In genomic region chr18:49510393-49511115, GRCh38 we compare ENCODE assay signal across 8 cellular contexts. TPM values are rescaled to one million over a fixed set of nuclear protein-coding genes. Genes with fewer than 3 reads are reported as not detected.
A peak's percentile ranks its signal among the peaks of the same experiment; 100 is the strongest.
DNase-seq lines count a peak whose midpoint lies in the region; ATAC-seq and TF ChIP-seq lines count a peak whose summit lies in the region.

No MANE protein-coding gene starts in this region.

- H3K36me3 Mint-ChIP-seq in activated naive CD8-positive, alpha-beta T cell treated with anti-CD3 and anti-CD28 coated beads, Interleukin-2, amount 10 ng/mL, durations not matched to agents 7 days and 5 days, result no peaks in the 10 kb centered on the region

- H3K36me3 ChIP-seq in right atrium auricular region, result no peaks in the 10 kb centered on the region
- H3K36me3 ChIP-seq in smooth muscle cell (ENCODE audit: low read depth), result no peaks in the 10 kb centered on the region

- no peak overlapping the region for H3K4me2 ChIP-seq in smooth muscle cell

- POLR2A ChIA-PET in activated naive CD8-positive, alpha-beta T cell treated with anti-CD3 and anti-CD28 coated beads, Interleukin-2, amount 10 ng/mL, durations not matched to agents 7 days and 5 days (lab: Charles Lee), result interaction anchor here (0.5 kb wide), 1 partner anchor 301 kb away, joined by 3 read pairs; no protein-coding TSS in a partner anchor

- no peak overlapping the region for H3K27ac ChIP-seq in right atrium auricular region
- H3K27ac ChIP-seq in smooth muscle cell (ENCODE audit: low read depth), result no peak overlapping the region

- H3F3A ChIP-seq in smooth muscle cell (ENCODE audit: low read depth), result no peaks in the 10 kb centered on the region

- H3K9me3 Mint-ChIP-seq in activated naive CD8-positive, alpha-beta T cell treated with anti-CD3 and anti-CD28 coated beads, Interleukin-2, amount 10 ng/mL, durations not matched to agents 7 days and 5 days, result no peaks in the 10 kb centered on the region

- DNase-seq in ELF-1 (ENCODE audit: low read depth, low spot score) (peak; percentile 60), MV-4-11 (lab: John Stamatoyannopoulos, UW) (peak; percentile 37), SKM-1 (lab: John Stamatoyannopoulos, UW; ENCODE audit: unreplicated experiment) (peak; percentile 39), right atrium auricular region (ENCODE audit: low spot score) (no peak), smooth muscle cell (lab: John Stamatoyannopoulos, UW; ENCODE audit: unreplicated experiment) (no peak)
- DNase-seq in activated naive CD8-positive, alpha-beta T cell treated with anti-CD3 and anti-CD28 coated beads, Interleukin-2, amount 10 ng/mL, durations not matched to agents 7 days and 5 days, result peak; percentile 54

- H3K27me3 ChIP-seq in right atrium auricular region (no peaks in the 10 kb centered on the region), smooth muscle cell (ENCODE audit: low read depth) (no peaks in the 10 kb centered on the region)

- no peak overlapping the region for H3K27ac Mint-ChIP-seq in activated naive CD8-positive, alpha-beta T cell treated with anti-CD3 and anti-CD28 coated beads, Interleukin-2, amount 10 ng/mL, durations not matched to agents 7 days and 5 days

- H2AFZ ChIP-seq in smooth muscle cell (ENCODE audit: low read depth), result no peak overlapping the region

- H3K9me3 ChIP-seq in right atrium auricular region, result no peaks in the 10 kb centered on the region
- no peaks in the 10 kb centered on the region for H3K9me3 ChIP-seq in smooth muscle cell (replicated peaks; ENCODE audit: low read depth)

- H4K20me1 ChIP-seq in smooth muscle cell (ENCODE audit: low read depth), result no peaks in the 10 kb centered on the region

- TF ChIP-seq CTCF in right atrium auricular region (IDR thresholded peaks at IDR 0.05), result peak; percentile 52 to 82
- TF ChIP-seq CTCF in smooth muscle cell (IDR thresholded peaks at IDR 0.05; ENCODE audit: borderline replicate concordance, insufficient read depth, poor library complexity, severe bottlenecking), result peak; percentile 87

- no peak overlapping the region for H3K4me3 Mint-ChIP-seq in activated naive CD8-positive, alpha-beta T cell treated with anti-CD3 and anti-CD28 coated beads, Interleukin-2, amount 10 ng/mL, durations not matched to agents 7 days and 5 days

- no peaks in the 10 kb centered on the region for H3K4me1 Mint-ChIP-seq in activated naive CD8-positive, alpha-beta T cell treated with anti-CD3 and anti-CD28 coated beads, Interleukin-2, amount 10 ng/mL, durations not matched to agents 7 days and 5 days

- peak; percentile 72 for ATAC-seq in activated naive CD8-positive, alpha-beta T cell treated with anti-CD3 and anti-CD28 coated beads, Interleukin-2, amount 10 ng/mL, durations not matched to agents 7 days and 5 days (ENCODE audit: low read depth)
- no peak for ATAC-seq in HG02970 (IDR thresholded peaks at IDR 0.05; ENCODE audit: low FRiP score, unreplicated experiment)
- no peak for ATAC-seq in GM18502 (IDR thresholded peaks at IDR 0.05; ENCODE audit: poor library complexity, unreplicated experiment)

- H3K4me3 ChIP-seq in right atrium auricular region (no peak overlapping the region), smooth muscle cell (no peak overlapping the region)

- H3K9ac ChIP-seq in smooth muscle cell (ENCODE audit: low read depth), result no peak overlapping the region

- 45% methylated on average over 12 of the region's 12 CpGs for WGBS in smooth muscle cell (ENCODE audit: low lambda C conversion rate)

- no peaks in the 10 kb centered on the region for H3K79me2 ChIP-seq in smooth muscle cell (ENCODE audit: low read depth)

- H3K4me1 ChIP-seq in right atrium auricular region (no peaks in the 10 kb centered on the region), smooth muscle cell (ENCODE audit: low read depth) (no peaks in the 10 kb centered on the region)

- H3K27me3 Mint-ChIP-seq in activated naive CD8-positive, alpha-beta T cell treated with anti-CD3 and anti-CD28 coated beads, Interleukin-2, amount 10 ng/mL, durations not matched to agents 7 days and 5 days, result peaks cover 19% of the 10 kb centered on the region

RNA-seq across cellular contexts. Expression of gene RPL17, which starts 18.3 kb away (rescaled TPM):
- 1,000 to 10,000 TPM; 1,490 to 1,572 TPM for total RNA-seq in activated naive CD8-positive, alpha-beta T cell treated with anti-CD3 and anti-CD28 coated beads, Interleukin-2, amount 10 ng/mL, durations not matched to agents 7 days and 5 days
- 1,000 to 10,000 TPM in 1 of 2 donors, 100 to 1,000 TPM in 1; 655 to 1,304 TPM for total RNA-seq in right atrium auricular region
- 1,873 and 2,023 TPM in 2 replicates for total RNA-seq in smooth muscle cell
- 740 and 855 TPM in 2 replicates for polyA plus RNA-seq in smooth muscle cell

RNA-seq across cellular contexts. Expression of gene C18orf32, which starts 23.5 kb away (rescaled TPM):
- 10 to 100 TPM; 26.9 to 29.1 TPM for total RNA-seq in activated naive CD8-positive, alpha-beta T cell treated with anti-CD3 and anti-CD28 coated beads, Interleukin-2, amount 10 ng/mL, durations not matched to agents 7 days and 5 days
- total RNA-seq in right atrium auricular region, result 10 to 100 TPM; 36.0 to 59.9 TPM
- total RNA-seq in smooth muscle cell, result 74.9 and 99.4 TPM in 2 replicates
- 87.2 and 87.7 TPM in 2 replicates for polyA plus RNA-seq in smooth muscle cell

RNA-seq across cellular contexts. Expression of gene DYM, which starts 50.1 kb away (rescaled TPM):
- total RNA-seq in activated naive CD8-positive, alpha-beta T cell treated with anti-CD3 and anti-CD28 coated beads, Interleukin-2, amount 10 ng/mL, durations not matched to agents 7 days and 5 days, result 10 to 100 TPM; 60.4 to 69.6 TPM
- total RNA-seq in right atrium auricular region (10 to 100 TPM; 23.5 to 28.7 TPM), smooth muscle cell (63.1 and 79.7 TPM in 2 replicates)
- polyA plus RNA-seq in smooth muscle cell, result 41.8 and 42.3 TPM in 2 replicates

RNA-seq across cellular contexts. Expression of gene LIPG, which starts 51.3 kb away (rescaled TPM):
- total RNA-seq in activated naive CD8-positive, alpha-beta T cell treated with anti-CD3 and anti-CD28 coated beads, Interleukin-2, amount 10 ng/mL, durations not matched to agents 7 days and 5 days, result under 1 TPM in 1 of 2 experiments, not detected in 1; 0.09 TPM
- total RNA-seq in right atrium auricular region, result under 1 TPM; 0.51 to 0.93 TPM
- 25.6 and 34.1 TPM in 2 replicates for total RNA-seq in smooth muscle cell
- 15.3 and 25.5 TPM in 2 replicates for polyA plus RNA-seq in smooth muscle cell

Comparison
In these comparisons a context has a peak if more than half of its experiments do, and no peak if none do; other contexts are left out.
1. DNase-seq: peak in ELF-1 (single experiment), MV-4-11 (single experiment), SKM-1 (single experiment) and activated naive CD8-positive, alpha-beta T cell treated with anti-CD3 and anti-CD28 coated beads, Interleukin-2, amount 10 ng/mL, durations not matched to agents 7 days and 5 days (single experiment); none in right atrium auricular region (single experiment) and smooth muscle cell (single experiment).